ENCODE assay signal across 9 cellular contexts in genomic region chr2:98134138-98134537, GRCh38.
A peak's percentile ranks its signal among the peaks of the same experiment; 100 is the strongest.
DNase-seq lines count a peak whose midpoint lies in the region; ATAC-seq and TF ChIP-seq lines count a peak whose summit lies in the region.
"Had no signal": no experiment of that assay in that cellular context is flagged by ENCODE, and none has a peak within 500 bp of the region (broad histone marks: within the 10 kb centered on the region; RNA-seq: fewer than 3 reads in every experiment).

No MANE protein-coding gene starts in this region.

- no peaks in the 10 kb centered on the region for H3K4me1 ChIP-seq in effector memory CD4-positive, alpha-beta T cell (ENCODE audit: control insufficient read depth, insufficient read depth, low read length, poor library complexity, severe bottlenecking)

- H3K27me3 Mint-ChIP-seq in nephron progenitor cell (ENCODE audit: low read depth, poor library complexity) = peaks cover 7% of the 10 kb centered on the region

- DNase-seq in activated naive CD4-positive, alpha-beta T cell treated with anti-CD3 and anti-CD28 coated beads, Interleukin-2, amount 50 U/mL, for 16 hours = peak; percentile 14
- DNase-seq in nephron progenitor cell = no peak
- DNase-seq in epidermal melanocyte (ENCODE audit: insufficient read length, low spot score) = no peak
- no peak for DNase-seq in effector memory CD4-positive, alpha-beta T cell
- no peak for DNase-seq in foreskin fibroblast

- TF ChIP-seq CTCF in nephron progenitor cell (IDR thresholded peaks at IDR 0.05) (no peak), foreskin fibroblast (IDR thresholded peaks at IDR 0.05; ENCODE audit: low read depth, low read length) (no peak)

- no peak overlapping the region for H3K4me3 ChIP-seq in effector memory CD4-positive, alpha-beta T cell (ENCODE audit: insufficient read depth, low read depth, low read length, poor library complexity, severe bottlenecking)
- no peak overlapping the region for H3K4me3 ChIP-seq in foreskin fibroblast (ENCODE audit: low read depth in 1 of 2, low read length in 2 of 2)

- peaks cover under 1% of the 10 kb centered on the region for H3K27me3 ChIP-seq in effector memory CD4-positive, alpha-beta T cell (replicated peaks; ENCODE audit: control insufficient read depth, insufficient read depth, low read length, poor library complexity, severe bottlenecking)

- H3K27ac Mint-ChIP-seq in nephron progenitor cell = peak overlapping the region; percentile 20
- H3K27ac Mint-ChIP-seq: activated naive CD4-positive, alpha-beta T cell treated with anti-CD3 and anti-CD28 coated beads, Interleukin-2, amount 50 U/mL, for 24 hours had no signal

- peaks cover 15% of the 10 kb centered on the region for H3K9me3 Mint-ChIP-seq in nephron progenitor cell
- H3K9me3 Mint-ChIP-seq: activated naive CD4-positive, alpha-beta T cell treated with anti-CD3 and anti-CD28 coated beads, Interleukin-2, amount 50 U/mL, for 24 hours had no signal

- peak; percentile 83 for ATAC-seq in GM18868 (IDR thresholded peaks at IDR 0.05; ENCODE audit: unreplicated experiment)
- peak; percentile 83 for ATAC-seq in HG03565 (IDR thresholded peaks at IDR 0.05; ENCODE audit: unreplicated experiment)
- no peak for ATAC-seq in HG03175 (IDR thresholded peaks at IDR 0.05; ENCODE audit: unreplicated experiment)

- H3K4me1 Mint-ChIP-seq in nephron progenitor cell = peaks cover 19% of the 10 kb centered on the region

- no peak overlapping the region for H3K27ac ChIP-seq in effector memory CD4-positive, alpha-beta T cell (ENCODE audit: insufficient read depth, low read length, poor library complexity, severe bottlenecking)

- H3K36me3 ChIP-seq in effector memory CD4-positive, alpha-beta T cell (ENCODE audit: control insufficient read depth, insufficient read depth, low read length) = no peaks in the 10 kb centered on the region

- no peaks in the 10 kb centered on the region for H3K9me3 ChIP-seq in effector memory CD4-positive, alpha-beta T cell (ENCODE audit: control insufficient read depth, low read length)

- H3K36me3 Mint-ChIP-seq in nephron progenitor cell (ENCODE audit: low read depth) = no peaks in the 10 kb centered on the region
- H3K36me3 Mint-ChIP-seq: activated naive CD4-positive, alpha-beta T cell treated with anti-CD3 and anti-CD28 coated beads, Interleukin-2, amount 50 U/mL, for 24 hours had no signal

- no peak overlapping the region for H3K4me3 Mint-ChIP-seq in nephron progenitor cell
- H3K4me3 Mint-ChIP-seq: activated naive CD4-positive, alpha-beta T cell treated with anti-CD3 and anti-CD28 coated beads, Interleukin-2, amount 50 U/mL, for 24 hours had no signal
